ENCODE assay signal across 1 cellular context in genomic region chr6:10579803-10580202, GRCh38.
TF ChIP-seq lines count a peak whose summit lies in the region.

No MANE protein-coding gene starts in this region.

TF ChIP-seq in H1, 55 proteins besides CTCF, POLR2A, EP300 and RAD21 (continued from another document):
- TF ChIP-seq HDAC6 (IDR thresholded peaks at IDR 0.05; ENCODE audit: low read depth, low read length) (no peak), SUZ12 (IDR thresholded peaks at IDR 0.05; ENCODE audit: low read length) (no peak), SP4 (IDR thresholded peaks at IDR 0.05; ENCODE audit: low read length) (no peak), TEAD4 (IDR thresholded peaks at IDR 0.05; ENCODE audit: low read depth, low read length) (no peak), BRCA1 (IDR thresholded peaks at IDR 0.05; ENCODE audit: low read depth, low read length) (no peak), CTBP2 (IDR thresholded peaks at IDR 0.05; ENCODE audit: borderline replicate concordance, insufficient read depth, insufficient read length, low read length) (no peak), CREB1 (IDR thresholded peaks at IDR 0.05) (no peak), ATF3 (IDR thresholded peaks at IDR 0.05; ENCODE audit: insufficient read depth, low read depth, low read length) (no peak), SP1 (IDR thresholded peaks at IDR 0.05; ENCODE audit: low read depth, low read length) (no peak), SRF (IDR thresholded peaks at IDR 0.05; ENCODE audit: low read depth, low read length) (no peak), YY1 (IDR thresholded peaks at IDR 0.05; ENCODE audit: low read depth, low read length) (no peak), SIX5 (IDR thresholded peaks at IDR 0.05; ENCODE audit: low read depth, low read length) (no peak), TCF12 (IDR thresholded peaks at IDR 0.05; ENCODE audit: low read depth, low read length) (no peak), HDAC2 (IDR thresholded peaks at IDR 0.05; ENCODE audit: borderline replicate concordance in 1 of 2, low read depth in 2 of 2, low read length in 2 of 2) (no peak)
- TF ChIP-seq, protein P1, sequence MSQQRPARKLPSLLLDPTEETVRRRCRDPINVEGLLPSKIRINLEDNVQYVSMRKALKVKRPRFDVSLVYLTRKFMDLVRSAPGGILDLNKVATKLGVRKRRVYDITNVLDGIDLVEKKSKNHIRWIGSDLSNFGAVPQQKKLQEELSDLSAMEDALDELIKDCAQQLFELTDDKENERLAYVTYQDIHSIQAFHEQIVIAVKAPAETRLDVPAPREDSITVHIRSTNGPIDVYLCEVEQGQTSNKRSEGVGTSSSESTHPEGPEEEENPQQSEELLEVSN (IDR thresholded peaks at IDR 0.05): no peak
